In the genomic region with DNA sequence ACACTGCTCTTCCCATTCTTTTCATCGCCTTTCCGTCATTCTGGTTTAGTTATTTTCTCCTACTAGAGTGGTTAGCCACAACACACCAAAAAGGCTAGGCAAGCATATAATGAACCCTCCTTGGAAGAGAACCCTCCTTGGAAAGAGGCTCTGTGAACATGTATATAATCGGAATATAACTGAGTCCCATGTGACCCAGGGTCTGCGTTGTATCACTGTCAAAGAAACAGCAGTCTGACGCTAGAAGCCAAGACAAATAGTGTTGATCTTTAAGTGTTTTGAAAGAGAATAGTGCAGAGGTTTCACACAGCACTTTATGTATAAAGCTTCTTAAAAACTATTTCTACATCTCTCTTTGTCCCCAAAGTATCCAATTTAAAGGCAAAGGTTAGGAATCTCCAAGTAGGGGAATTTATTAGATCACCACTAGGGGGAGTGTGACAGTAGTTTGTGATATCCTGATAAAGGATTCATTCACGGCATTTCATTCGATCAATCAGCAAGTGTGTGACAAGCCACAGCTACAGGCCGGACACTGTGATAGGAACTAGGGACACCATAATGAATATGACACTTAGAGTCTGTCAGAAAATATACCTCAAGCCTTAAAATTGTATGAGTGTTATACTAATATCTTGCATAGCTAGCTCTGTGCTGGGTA, we compare ENCODE assay signal across 8 cellular contexts.
DNase-seq lines count a peak whose midpoint lies in the region; ATAC-seq and TF ChIP-seq lines count a peak whose summit lies in the region.

No MANE protein-coding gene starts in this region.

- H3K4me3 ChIP-seq in fibroblast of the aortic adventitia (ENCODE audit: low read depth, low read length): no peak overlapping the region

- DNase-seq in AML-193 (lab: John Stamatoyannopoulos, UW) (peak; percentile 54 to 57), HS-5 (ENCODE audit: low read depth) (peak; percentile 16), SHP77 (lab: John Stamatoyannopoulos, UW) (peak; percentile 41 to 54), fibroblast of the aortic adventitia (ENCODE audit: low read depth) (peak; percentile 69), pons (ENCODE audit: low spot score) (peak; percentile 73), T-cell (no peak)
- DNase-seq in stimulated activated naive CD8-positive, alpha-beta T cell treated with anti-CD3 and anti-CD28 coated beads, Interleukin-15, Interleukin-2, amounts not matched to agents 100 U/mL and 50 U/mL, for 24 hours: no peak

- no peak overlapping the region for H3K27ac Mint-ChIP-seq in T-cell

- H3K36me3 Mint-ChIP-seq in T-cell: no peaks in the 10 kb centered on the region

- POLR2A ChIA-PET in T-cell (lab: Charles Lee): no interaction called here

- H3K4me1 Mint-ChIP-seq in T-cell: no peaks in the 10 kb centered on the region

- peaks cover 0 to 3% (median 0%) of the 10 kb centered on the region in 3 donors for H3K9me3 Mint-ChIP-seq in T-cell

- peak; percentile 74 for ATAC-seq in GM18867 (IDR thresholded peaks at IDR 0.05; ENCODE audit: unreplicated experiment)
- ATAC-seq in T-cell (replicated peaks in 1 of 4): no peak
- no peak for ATAC-seq in stimulated activated naive CD8-positive, alpha-beta T cell treated with anti-CD3 and anti-CD28 coated beads, Interleukin-15, Interleukin-2, amounts not matched to agents 100 U/mL and 50 U/mL, for 24 hours

- CTCF ChIA-PET in T-cell (lab: Charles Lee): interaction anchor here (0.6 to 2.1 kb wide), 4 partner anchors 87 to 1118 kb away, joined by 3 to 20 read pairs (median 7); no protein-coding TSS in a partner anchor

- H3K27me3 Mint-ChIP-seq in T-cell: no peaks in the 10 kb centered on the region

- peak; percentile 72 for TF ChIP-seq CTCF in fibroblast of the aortic adventitia (IDR thresholded peaks at IDR 0.05; ENCODE audit: insufficient read depth, low read length)

- no peak overlapping the region for H3K4me3 Mint-ChIP-seq in T-cell

Comparison
In these comparisons a context has a peak if more than half of its experiments do, and no peak if none do; other contexts are left out.
1. DNase-seq: peak in AML-193 (2 of 2), HS-5 (single experiment), SHP77 (2 of 2), fibroblast of the aortic adventitia (single experiment) and pons (single experiment); none in T-cell (0 of 34) and stimulated activated naive CD8-positive, alpha-beta T cell treated with anti-CD3 and anti-CD28 coated beads, Interleukin-15, Interleukin-2, amounts not matched to agents 100 U/mL and 50 U/mL, for 24 hours (single experiment).